ENCODE assay signal across 9 cellular contexts in genomic region chr5:142726188-142726731, GRCh38. TPM values are rescaled to one million over a fixed set of nuclear protein-coding genes. Genes with fewer than 3 reads are reported as not detected.
A peak's percentile ranks its signal among the peaks of the same experiment; 100 is the strongest.
DNase-seq lines count a peak whose midpoint lies in the region; ATAC-seq and TF ChIP-seq lines count a peak whose summit lies in the region.
"Had no signal": no experiment of that assay in that cellular context is flagged by ENCODE, and none has a peak within 500 bp of the region (broad histone marks: within the 10 kb centered on the region; RNA-seq: fewer than 3 reads in every experiment).

No MANE protein-coding gene starts in this region.

- DNase-seq in adipocyte (ENCODE audit: low read depth) = peak; percentile 92
- peak; percentile 67 to 87 for DNase-seq in lung microvascular endothelial cell (ENCODE audit: low read depth in 2 of 2)
- DNase-seq in spleen = no peak
- no peak for DNase-seq in adrenal gland
- no peak for DNase-seq in NCI-H345 treated with DMSO at 0.1 percent for 48 hours (lab: John Stamatoyannopoulos, UW; ENCODE audit: unreplicated experiment)
- no peak for DNase-seq in NAMALWA (ENCODE audit: low spot score)
- DNase-seq: NCI-H2081 treated with DMSO at 0.1 percent for 48 hours had no signal

- 50 to 68% (median 54%) methylated on average over 2 of the region's 2 CpGs for WGBS in spleen, 5 donors
- 59 to 73% (median 71%) methylated on average over 2 of the region's 2 CpGs for WGBS in adrenal gland, 4 donors

- TF ChIP-seq POLR2A in spleen (IDR thresholded peaks at IDR 0.05) = no peak
- no peak for TF ChIP-seq POLR2A in adrenal gland (IDR thresholded peaks at IDR 0.05)

- intact Hi-C loops in spleen (cut with DNase I; ENCODE audit: low total_unique reads) (no loop called here), adrenal gland (cut with DNase I) (no loop called here)

- H3K27ac ChIP-seq in BLaER1 treated with 17β-estradiol and CSF1 and Interleukin-3, amounts not matched to agents 10 nM and 100 nM = peak overlapping the region; percentile 36 to 79 (median 67); a peak in 19 of 22 replicates
- H3K27ac ChIP-seq in spleen (peak overlapping the region in 2 of 8 donors; percentile 13 to 16), adrenal gland (no peak overlapping the region)

- no peaks in the 10 kb centered on the region for H3K27me3 ChIP-seq in BLaER1 treated with 17β-estradiol and CSF1 and Interleukin-3, amounts not matched to agents 10 nM and 100 nM
- H3K27me3 ChIP-seq in adipocyte (replicated peaks; ENCODE audit: control insufficient read depth, insufficient read depth, low read length) (no peaks in the 10 kb centered on the region), spleen (replicated peaks in 1 of 7) (no peaks in the 10 kb centered on the region), adrenal gland (no peaks in the 10 kb centered on the region)

- peak overlapping the region in 1 of 10 experiments; percentile 21; a peak in 1 of 20 replicates for H3K4me3 ChIP-seq in BLaER1 treated with 17β-estradiol and CSF1 and Interleukin-3, amounts not matched to agents 10 nM and 100 nM
- H3K4me3 ChIP-seq in adipocyte (ENCODE audit: low read length) = no peak overlapping the region
- H3K4me3 ChIP-seq in spleen = no peak overlapping the region
- no peak overlapping the region for H3K4me3 ChIP-seq in adrenal gland

- peaks cover 0 to 11% (median 0%) of the 10 kb centered on the region in 11 experiments; a peak in 6 of 22 replicates for H3K9me3 ChIP-seq in BLaER1 treated with 17β-estradiol and CSF1 and Interleukin-3, amounts not matched to agents 10 nM and 100 nM (replicated peaks in 1 of 11)
- no peaks in the 10 kb centered on the region for H3K9me3 ChIP-seq in adipocyte (ENCODE audit: control insufficient read depth, low read length)
- no peaks in the 10 kb centered on the region for H3K9me3 ChIP-seq in spleen
- no peaks in the 10 kb centered on the region for H3K9me3 ChIP-seq in adrenal gland (replicated peaks in 1 of 3)

- H3K9ac ChIP-seq in BLaER1 treated with 17β-estradiol and CSF1 and Interleukin-3, amounts not matched to agents 10 nM and 100 nM = peak overlapping the region in 7 of 11 experiments; percentile 4 to 57 (median 45); a peak in 9 of 22 replicates
- H3K9ac ChIP-seq in adipocyte (ENCODE audit: low read length) = peak overlapping the region; percentile 44

- H3K36me3 ChIP-seq in BLaER1 treated with 17β-estradiol and CSF1 and Interleukin-3, amounts not matched to agents 10 nM and 100 nM = no peaks in the 10 kb centered on the region
- H3K36me3 ChIP-seq in adipocyte (ENCODE audit: control insufficient read depth, insufficient read depth, low read length, severe bottlenecking) = no peaks in the 10 kb centered on the region
- no peaks in the 10 kb centered on the region for H3K36me3 ChIP-seq in spleen
- H3K36me3 ChIP-seq in adrenal gland (replicated peaks in 1 of 2) = no peaks in the 10 kb centered on the region

- peaks cover 9 to 53% (median 41%) of the 10 kb centered on the region in 10 experiments; a peak in 19 of 20 replicates for H3K4me1 ChIP-seq in BLaER1 treated with 17β-estradiol and CSF1 and Interleukin-3, amounts not matched to agents 10 nM and 100 nM
- H3K4me1 ChIP-seq in adipocyte (ENCODE audit: control insufficient read depth, insufficient read depth, low read length) (peaks cover 36% of the 10 kb centered on the region), spleen (peaks cover 0 to 18% (median 4%) of the 10 kb centered on the region in 6 donors), adrenal gland (replicated peaks in 1 of 2) (peaks cover 0 to 13% of the 10 kb centered on the region in 2 donors)

- ATAC-seq in HG03442 (IDR thresholded peaks at IDR 0.05; ENCODE audit: unreplicated experiment) = peak; percentile 57

- TF ChIP-seq CTCF in spleen (IDR thresholded peaks at IDR 0.05 in 8 of 11, conservative IDR thresholded peaks at IDR 0.05 in 3 of 11) (no peak), adrenal gland (IDR thresholded peaks at IDR 0.05) (no peak)

- no peaks in the 10 kb centered on the region for H4K20me1 ChIP-seq in BLaER1 treated with 17β-estradiol and CSF1 and Interleukin-3, amounts not matched to agents 10 nM and 100 nM

- peak overlapping the region in 10 of 11 experiments; percentile 1 to 85 (median 62); a peak in 19 of 22 replicates for H3K4me2 ChIP-seq in BLaER1 treated with 17β-estradiol and CSF1 and Interleukin-3, amounts not matched to agents 10 nM and 100 nM

RNA-seq across cellular contexts. Expression of gene FGF1, which starts 40.4 kb away (rescaled TPM):
- total RNA-seq in lung microvascular endothelial cell (under 0.01 and 0.20 TPM in 2 replicates), spleen (10 to 100 TPM in 1 of 7 donors, 1 to 10 TPM in 5, under 1 TPM in 1; 0.47 to 12.9 (median 2.5) TPM), adrenal gland (1 to 10 TPM in 5 of 8 donors, under 1 TPM in 3; 0.42 to 2.5 (median 1.3) TPM)
- polyA plus RNA-seq in spleen (1 to 10 TPM in 2 of 3 donors, under 1 TPM in 1; 0.32 to 4.1 (median 2.7) TPM), adrenal gland (1 to 10 TPM in 1 of 3 donors, under 1 TPM in 2; 0.57 to 1.7 (median 0.64) TPM)

RNA-seq across cellular contexts. Expression of gene ARHGAP26, which starts 43.9 kb away (rescaled TPM):
- total RNA-seq in lung microvascular endothelial cell (15.7 and 34.5 TPM in 2 replicates), spleen (100 to 1,000 TPM in 1 of 7 donors, 10 to 100 TPM in 6; 33.6 to 148 (median 65.9) TPM), adrenal gland (10 to 100 TPM in 7 of 8 donors, 1 to 10 TPM in 1; 3.0 to 18.6 (median 11.7) TPM)
- polyA plus RNA-seq in spleen (1 to 10 TPM; 4.2 to 5.9 (median 4.2) TPM), adrenal gland (1 to 10 TPM; 3.2 to 5.8 (median 5.8) TPM)

Comparison
In these comparisons a context has a peak if more than half of its experiments do, and no peak if none do; other contexts are left out.
1. H3K27ac ChIP-seq: peak in BLaER1 treated with 17β-estradiol and CSF1 and Interleukin-3, amounts not matched to agents 10 nM and 100 nM (11 of 11); none in adrenal gland (0 of 5).
2. DNase-seq: peak in adipocyte (single experiment) and lung microvascular endothelial cell (2 of 2); none in spleen (single experiment), adrenal gland (0 of 7), NCI-H345 treated with DMSO at 0.1 percent for 48 hours (single experiment) and NAMALWA (single experiment).